Comparison of ENCODE assay signal across 8 cellular contexts in genomic region chr6:42563697-42564495, GRCh38. TPM values are rescaled to one million over a fixed set of nuclear protein-coding genes. Genes with fewer than 3 reads are reported as not detected.
DNase-seq lines count a peak whose midpoint lies in the region; ATAC-seq, FAIRE-seq and TF ChIP-seq lines count a peak whose summit lies in the region.

Gene UBR2 (plus strand): TSS chr6:42564029. CDS start chr6:42564320, 291 bp downstream.

- H3K27ac ChIP-seq in rectal smooth muscle tissue (ENCODE audit: low read depth, low read length) (peak within 1 kb of the TSS; percentile 94), aorta (ENCODE audit: low read depth in 1 of 2, low read length in 2 of 2) (peak within 1 kb of the TSS; percentile 81 to 86)

- peak; percentile 97 for FAIRE-seq in GM18507 (lab: Jason Lieb, UNC)

- intact Hi-C loops in aorta (cut with DNase I): loop anchor here in 1 of 2 donors (10.0 kb wide), 1 partner anchor 779 kb away; the partner anchor contains the start of genes PRICKLE4 and TOMM6

- H3K4me3 ChIP-seq in astrocyte of the cerebellum (ENCODE audit: low read depth, low read length) (peak within 1 kb of the TSS; percentile 96), rectal smooth muscle tissue (ENCODE audit: low read length) (peak within 1 kb of the TSS; percentile 86), aorta (ENCODE audit: low read length in 2 of 2) (peak within 1 kb of the TSS; percentile 70 to 78)

- peak; percentile 82 for DNase-seq in GM18507 (ENCODE audit: extremely low spot score, insufficient read length, low read depth)
- peak; percentile 98 for DNase-seq in NCI-H2029 treated with DMSO at 0.1 percent for 48 hours (lab: John Stamatoyannopoulos, UW)
- peak; percentile 85 for DNase-seq in T-helper 9 cell
- DNase-seq in astrocyte of the cerebellum (ENCODE audit: low read depth): peak; percentile 97
- DNase-seq in hepatic stellate cell (ENCODE audit: low spot score): peak; percentile 91
- peak; percentile 95 to 98 for DNase-seq in aorta

- TF ChIP-seq CTCF in astrocyte of the cerebellum (IDR thresholded peaks at IDR 0.05; ENCODE audit: low read depth, low read length, missing control alignments): peak; percentile 13

- peak; percentile 89 for ATAC-seq in HG02981 (IDR thresholded peaks at IDR 0.05; ENCODE audit: unreplicated experiment)
- ATAC-seq in aorta (ENCODE audit: low FRiP score): peak; percentile 98

- H3K4me1 ChIP-seq in rectal smooth muscle tissue (ENCODE audit: control insufficient read depth, insufficient read depth, low read length) (peaks cover 7% of the 10 kb centered on the region), aorta (ENCODE audit: control insufficient read depth in 1 of 2, insufficient read depth in 2 of 2, low read length in 2 of 2) (no peaks in the 10 kb centered on the region)

- H3K27me3 ChIP-seq in rectal smooth muscle tissue (ENCODE audit: control insufficient read depth, insufficient read depth, low read length): no peaks in the 10 kb centered on the region
- no peaks in the 10 kb centered on the region for H3K27me3 ChIP-seq in aorta (ENCODE audit: control insufficient read depth in 1 of 2, insufficient read depth in 2 of 2, low read length in 1 of 2)

- in situ Hi-C loops in astrocyte of the cerebellum (cut with HindIII; ENCODE audit: low sequenced_read_pairs): loop anchor here (25.0 kb wide), 1 partner anchor 777 kb away; the partner anchor contains the start of genes FRS3, PRICKLE4 and TOMM6

- 0% methylated on average over 42 to 50 of the region's 50 CpGs for WGBS in aorta, 2 donors

- H3K9ac ChIP-seq in rectal smooth muscle tissue (ENCODE audit: low read length): peak within 1 kb of the TSS; percentile 93

- H3K36me3 ChIP-seq in rectal smooth muscle tissue (ENCODE audit: control insufficient read depth, insufficient read depth, low read length) (no peaks in the 10 kb centered on the region), aorta (ENCODE audit: control insufficient read depth in 1 of 2, insufficient read depth in 2 of 2, low read length in 1 of 2) (no peaks in the 10 kb centered on the region)

- H3K9me3 ChIP-seq in aorta (ENCODE audit: control insufficient read depth, low read length): no peaks in the 10 kb centered on the region

RNA-seq across cellular contexts. Expression of gene UBR2, which starts in this region (rescaled TPM):
- 10 to 100 TPM; 30.8 to 38.8 TPM for total RNA-seq in aorta
- polyA plus RNA-seq in aorta: 10 to 100 TPM in 1 of 2 donors, 1 to 10 TPM in 1; 6.5 to 14.0 TPM

Comparison
In these comparisons a context has a peak if more than half of its experiments do, and no peak if none do; other contexts are left out.
1. Peak in every context shown above with its lines: DNase-seq, ATAC-seq, H3K4me3 ChIP-seq and H3K27ac ChIP-seq.